ENCODE assay signal across 1 cellular context in the genomic region with DNA sequence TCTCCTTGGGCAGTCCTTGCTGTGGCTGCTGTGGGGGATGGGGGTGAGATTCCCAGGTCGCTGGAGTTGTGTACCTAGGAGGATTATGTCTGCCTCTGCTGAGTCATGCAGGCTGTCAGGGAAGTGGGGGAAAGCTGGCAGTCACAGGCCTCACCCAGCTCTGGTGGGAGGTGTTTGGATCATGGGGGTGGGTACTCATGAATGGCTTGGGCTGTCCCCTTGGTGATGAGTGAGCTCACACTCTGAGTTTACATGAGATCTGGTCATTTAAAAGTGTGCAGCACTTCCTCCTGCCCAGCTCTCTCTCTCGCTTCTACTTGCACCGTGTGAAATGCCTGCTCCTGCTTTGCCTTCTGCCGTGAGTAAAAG.
TF ChIP-seq lines count a peak whose summit lies in the region.

No MANE protein-coding gene starts in this region.

TF ChIP-seq in HepG2, 621 proteins besides CTCF, POLR2A, EP300 and RAD21 (continued from another document):
- TF ChIP-seq, protein P1, sequence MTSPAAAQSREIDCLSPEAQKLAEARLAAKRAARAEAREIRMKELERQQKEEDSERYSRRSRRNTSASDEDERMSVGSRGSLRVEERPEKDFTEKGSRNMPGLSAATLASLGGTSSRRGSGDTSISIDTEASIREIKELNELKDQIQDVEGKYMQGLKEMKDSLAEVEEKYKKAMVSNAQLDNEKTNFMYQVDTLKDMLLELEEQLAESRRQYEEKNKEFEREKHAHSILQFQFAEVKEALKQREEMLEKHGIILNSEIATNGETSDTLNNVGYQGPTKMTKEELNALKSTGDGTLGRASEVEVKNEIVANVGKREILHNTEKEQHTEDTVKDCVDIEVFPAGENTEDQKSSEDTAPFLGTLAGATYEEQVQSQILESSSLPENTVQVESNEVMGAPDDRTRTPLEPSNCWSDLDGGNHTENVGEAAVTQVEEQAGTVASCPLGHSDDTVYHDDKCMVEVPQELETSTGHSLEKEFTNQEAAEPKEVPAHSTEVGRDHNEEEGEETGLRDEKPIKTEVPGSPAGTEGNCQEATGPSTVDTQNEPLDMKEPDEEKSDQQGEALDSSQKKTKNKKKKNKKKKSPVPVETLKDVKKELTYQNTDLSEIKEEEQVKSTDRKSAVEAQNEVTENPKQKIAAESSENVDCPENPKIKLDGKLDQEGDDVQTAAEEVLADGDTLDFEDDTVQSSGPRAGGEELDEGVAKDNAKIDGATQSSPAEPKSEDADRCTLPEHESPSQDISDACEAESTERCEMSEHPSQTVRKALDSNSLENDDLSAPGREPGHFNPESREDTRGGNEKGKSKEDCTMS (CRISPR knock-in tag; conservative IDR thresholded peaks at IDR 0.05), result no peak
- TF ChIP-seq, protein P2, sequence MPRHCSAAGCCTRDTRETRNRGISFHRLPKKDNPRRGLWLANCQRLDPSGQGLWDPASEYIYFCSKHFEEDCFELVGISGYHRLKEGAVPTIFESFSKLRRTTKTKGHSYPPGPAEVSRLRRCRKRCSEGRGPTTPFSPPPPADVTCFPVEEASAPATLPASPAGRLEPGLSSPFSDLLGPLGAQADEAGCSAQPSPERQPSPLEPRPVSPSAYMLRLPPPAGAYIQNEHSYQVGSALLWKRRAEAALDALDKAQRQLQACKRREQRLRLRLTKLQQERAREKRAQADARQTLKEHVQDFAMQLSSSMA (CRISPR knock-in tag; IDR thresholded peaks at IDR 0.05), result no peak
- no peak for TF ChIP-seq ZNF615 (CRISPR knock-in tag; IDR thresholded peaks at IDR 0.05; ENCODE audit: borderline replicate concordance)
TF ChIP-seq in HepG2: peak in this region for 26.
